Comparison of ENCODE assay signal across 1 cellular context in the genomic region with DNA sequence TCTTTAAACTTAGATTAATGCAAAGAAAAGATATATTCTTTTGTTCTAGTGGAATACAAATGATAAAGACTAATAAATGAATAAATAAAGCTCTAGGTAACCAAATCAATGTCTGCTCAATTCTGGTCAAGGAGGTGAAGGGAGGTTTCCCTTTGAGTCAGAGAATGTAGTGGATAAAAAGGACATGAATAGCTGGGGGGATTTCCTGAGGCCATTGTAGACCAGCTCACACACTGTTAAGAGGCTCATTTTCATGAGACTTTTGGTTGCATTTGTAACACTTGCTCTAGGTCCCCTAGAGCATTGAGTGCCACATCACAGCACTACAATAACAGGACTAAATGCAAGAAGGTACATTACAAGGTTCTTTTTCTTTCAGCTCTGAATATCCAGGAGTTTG.
TF ChIP-seq lines count a peak whose summit lies in the region.

No MANE protein-coding gene starts in this region.

TF ChIP-seq in GM12878, 131 proteins besides CTCF, POLR2A, EP300 and RAD21 (continued from another document and continues in another):
- TF ChIP-seq ESRRA (IDR thresholded peaks at IDR 0.05; ENCODE audit: low read length) (no peak), FOXM1 (IDR thresholded peaks at IDR 0.05; ENCODE audit: low read depth, low read length) (no peak), NFYA (IDR thresholded peaks at IDR 0.05; ENCODE audit: borderline replicate concordance, low read depth, low read length) (no peak), ASH2L (IDR thresholded peaks at IDR 0.05; ENCODE audit: borderline replicate concordance, low read depth) (no peak), IKZF2 (IDR thresholded peaks at IDR 0.05) (peak; percentile 19 to 35; a peak in 1 of 4 replicates), ATF7 (IDR thresholded peaks at IDR 0.05; ENCODE audit: low read depth) (no peak), EED (IDR thresholded peaks at IDR 0.05; ENCODE audit: low read depth) (no peak), EZH2 (IDR thresholded peaks at IDR 0.05; ENCODE audit: borderline replicate concordance, control insufficient read depth, low read depth, low read length) (no peak), HDAC2 (IDR thresholded peaks at IDR 0.05) (no peak), SP1 (IDR thresholded peaks at IDR 0.05; ENCODE audit: low read depth, low read length) (peak; percentile 22), CBFB (IDR thresholded peaks at IDR 0.05; ENCODE audit: low read depth) (no peak), EGR1 (IDR thresholded peaks at IDR 0.05; ENCODE audit: borderline replicate concordance in 1 of 2, low read depth in 2 of 2, low read length in 2 of 2) (no peak), RBBP5 (conservative IDR thresholded peaks at IDR 0.05) (no peak), KAT2A (conservative IDR thresholded peaks at IDR 0.05; ENCODE audit: control insufficient read depth, low read depth, low read length) (no peak), STAT3 (IDR thresholded peaks at IDR 0.05; ENCODE audit: low read depth, low read length) (no peak), ZNF217 (IDR thresholded peaks at IDR 0.05) (no peak), CEBPB (IDR thresholded peaks at IDR 0.05; ENCODE audit: borderline replicate concordance in 1 of 2, low read depth in 2 of 2, low read length in 2 of 2) (no peak), IKZF1 (conservative IDR thresholded peaks at IDR 0.05) (no peak; the same call in 1 of the 2 replicates), HCFC1 (IDR thresholded peaks at IDR 0.05; ENCODE audit: low read length) (no peak), MYB (IDR thresholded peaks at IDR 0.05; ENCODE audit: borderline replicate concordance, low read depth, low read length) (no peak), CREM (IDR thresholded peaks at IDR 0.05; ENCODE audit: low read depth) (0 out of 2 replicates have a peak, but pooled peaks have one; percentile 38), TARDBP (IDR thresholded peaks at IDR 0.05; ENCODE audit: borderline replicate concordance) (no peak), JUND (IDR thresholded peaks at IDR 0.05; ENCODE audit: low read depth, low read length) (peak; percentile 53; the same call in 1 of the 2 replicates), RB1 (IDR thresholded peaks at IDR 0.05; ENCODE audit: borderline replicate concordance) (no peak), SREBF2 (IDR thresholded peaks at IDR 0.05; ENCODE audit: low read length) (no peak), WRNIP1 (IDR thresholded peaks at IDR 0.05; ENCODE audit: borderline replicate concordance, low read depth, low read length) (no peak), ZNF207 (IDR thresholded peaks at IDR 0.05; ENCODE audit: borderline replicate concordance) (no peak)
- TF ChIP-seq, protein P1, sequence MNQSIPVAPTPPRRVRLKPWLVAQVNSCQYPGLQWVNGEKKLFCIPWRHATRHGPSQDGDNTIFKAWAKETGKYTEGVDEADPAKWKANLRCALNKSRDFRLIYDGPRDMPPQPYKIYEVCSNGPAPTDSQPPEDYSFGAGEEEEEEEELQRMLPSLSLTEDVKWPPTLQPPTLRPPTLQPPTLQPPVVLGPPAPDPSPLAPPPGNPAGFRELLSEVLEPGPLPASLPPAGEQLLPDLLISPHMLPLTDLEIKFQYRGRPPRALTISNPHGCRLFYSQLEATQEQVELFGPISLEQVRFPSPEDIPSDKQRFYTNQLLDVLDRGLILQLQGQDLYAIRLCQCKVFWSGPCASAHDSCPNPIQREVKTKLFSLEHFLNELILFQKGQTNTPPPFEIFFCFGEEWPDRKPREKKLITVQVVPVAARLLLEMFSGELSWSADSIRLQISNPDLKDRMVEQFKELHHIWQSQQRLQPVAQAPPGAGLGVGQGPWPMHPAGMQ (IDR thresholded peaks at IDR 0.05; ENCODE audit: borderline replicate concordance), result no peak
- TF ChIP-seq, protein P2, sequence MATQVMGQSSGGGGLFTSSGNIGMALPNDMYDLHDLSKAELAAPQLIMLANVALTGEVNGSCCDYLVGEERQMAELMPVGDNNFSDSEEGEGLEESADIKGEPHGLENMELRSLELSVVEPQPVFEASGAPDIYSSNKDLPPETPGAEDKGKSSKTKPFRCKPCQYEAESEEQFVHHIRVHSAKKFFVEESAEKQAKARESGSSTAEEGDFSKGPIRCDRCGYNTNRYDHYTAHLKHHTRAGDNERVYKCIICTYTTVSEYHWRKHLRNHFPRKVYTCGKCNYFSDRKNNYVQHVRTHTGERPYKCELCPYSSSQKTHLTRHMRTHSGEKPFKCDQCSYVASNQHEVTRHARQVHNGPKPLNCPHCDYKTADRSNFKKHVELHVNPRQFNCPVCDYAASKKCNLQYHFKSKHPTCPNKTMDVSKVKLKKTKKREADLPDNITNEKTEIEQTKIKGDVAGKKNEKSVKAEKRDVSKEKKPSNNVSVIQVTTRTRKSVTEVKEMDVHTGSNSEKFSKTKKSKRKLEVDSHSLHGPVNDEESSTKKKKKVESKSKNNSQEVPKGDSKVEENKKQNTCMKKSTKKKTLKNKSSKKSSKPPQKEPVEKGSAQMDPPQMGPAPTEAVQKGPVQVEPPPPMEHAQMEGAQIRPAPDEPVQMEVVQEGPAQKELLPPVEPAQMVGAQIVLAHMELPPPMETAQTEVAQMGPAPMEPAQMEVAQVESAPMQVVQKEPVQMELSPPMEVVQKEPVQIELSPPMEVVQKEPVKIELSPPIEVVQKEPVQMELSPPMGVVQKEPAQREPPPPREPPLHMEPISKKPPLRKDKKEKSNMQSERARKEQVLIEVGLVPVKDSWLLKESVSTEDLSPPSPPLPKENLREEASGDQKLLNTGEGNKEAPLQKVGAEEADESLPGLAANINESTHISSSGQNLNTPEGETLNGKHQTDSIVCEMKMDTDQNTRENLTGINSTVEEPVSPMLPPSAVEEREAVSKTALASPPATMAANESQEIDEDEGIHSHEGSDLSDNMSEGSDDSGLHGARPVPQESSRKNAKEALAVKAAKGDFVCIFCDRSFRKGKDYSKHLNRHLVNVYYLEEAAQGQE (IDR thresholded peaks at IDR 0.05; ENCODE audit: low read depth, low read length), result no peak
- TF ChIP-seq, protein P3, sequence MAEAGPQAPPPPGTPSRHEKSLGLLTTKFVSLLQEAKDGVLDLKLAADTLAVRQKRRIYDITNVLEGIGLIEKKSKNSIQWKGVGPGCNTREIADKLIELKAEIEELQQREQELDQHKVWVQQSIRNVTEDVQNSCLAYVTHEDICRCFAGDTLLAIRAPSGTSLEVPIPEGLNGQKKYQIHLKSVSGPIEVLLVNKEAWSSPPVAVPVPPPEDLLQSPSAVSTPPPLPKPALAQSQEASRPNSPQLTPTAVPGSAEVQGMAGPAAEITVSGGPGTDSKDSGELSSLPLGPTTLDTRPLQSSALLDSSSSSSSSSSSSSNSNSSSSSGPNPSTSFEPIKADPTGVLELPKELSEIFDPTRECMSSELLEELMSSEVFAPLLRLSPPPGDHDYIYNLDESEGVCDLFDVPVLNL (IDR thresholded peaks at IDR 0.05; ENCODE audit: low read depth, low read length), result no peak
- TF ChIP-seq, protein P4, sequence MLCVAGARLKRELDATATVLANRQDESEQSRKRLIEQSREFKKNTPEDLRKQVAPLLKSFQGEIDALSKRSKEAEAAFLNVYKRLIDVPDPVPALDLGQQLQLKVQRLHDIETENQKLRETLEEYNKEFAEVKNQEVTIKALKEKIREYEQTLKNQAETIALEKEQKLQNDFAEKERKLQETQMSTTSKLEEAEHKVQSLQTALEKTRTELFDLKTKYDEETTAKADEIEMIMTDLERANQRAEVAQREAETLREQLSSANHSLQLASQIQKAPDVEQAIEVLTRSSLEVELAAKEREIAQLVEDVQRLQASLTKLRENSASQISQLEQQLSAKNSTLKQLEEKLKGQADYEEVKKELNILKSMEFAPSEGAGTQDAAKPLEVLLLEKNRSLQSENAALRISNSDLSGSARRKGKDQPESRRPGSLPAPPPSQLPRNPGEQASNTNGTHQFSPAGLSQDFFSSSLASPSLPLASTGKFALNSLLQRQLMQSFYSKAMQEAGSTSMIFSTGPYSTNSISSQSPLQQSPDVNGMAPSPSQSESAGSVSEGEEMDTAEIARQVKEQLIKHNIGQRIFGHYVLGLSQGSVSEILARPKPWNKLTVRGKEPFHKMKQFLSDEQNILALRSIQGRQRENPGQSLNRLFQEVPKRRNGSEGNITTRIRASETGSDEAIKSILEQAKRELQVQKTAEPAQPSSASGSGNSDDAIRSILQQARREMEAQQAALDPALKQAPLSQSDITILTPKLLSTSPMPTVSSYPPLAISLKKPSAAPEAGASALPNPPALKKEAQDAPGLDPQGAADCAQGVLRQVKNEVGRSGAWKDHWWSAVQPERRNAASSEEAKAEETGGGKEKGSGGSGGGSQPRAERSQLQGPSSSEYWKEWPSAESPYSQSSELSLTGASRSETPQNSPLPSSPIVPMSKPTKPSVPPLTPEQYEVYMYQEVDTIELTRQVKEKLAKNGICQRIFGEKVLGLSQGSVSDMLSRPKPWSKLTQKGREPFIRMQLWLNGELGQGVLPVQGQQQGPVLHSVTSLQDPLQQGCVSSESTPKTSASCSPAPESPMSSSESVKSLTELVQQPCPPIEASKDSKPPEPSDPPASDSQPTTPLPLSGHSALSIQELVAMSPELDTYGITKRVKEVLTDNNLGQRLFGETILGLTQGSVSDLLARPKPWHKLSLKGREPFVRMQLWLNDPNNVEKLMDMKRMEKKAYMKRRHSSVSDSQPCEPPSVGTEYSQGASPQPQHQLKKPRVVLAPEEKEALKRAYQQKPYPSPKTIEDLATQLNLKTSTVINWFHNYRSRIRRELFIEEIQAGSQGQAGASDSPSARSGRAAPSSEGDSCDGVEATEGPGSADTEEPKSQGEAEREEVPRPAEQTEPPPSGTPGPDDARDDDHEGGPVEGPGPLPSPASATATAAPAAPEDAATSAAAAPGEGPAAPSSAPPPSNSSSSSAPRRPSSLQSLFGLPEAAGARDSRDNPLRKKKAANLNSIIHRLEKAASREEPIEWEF (IDR thresholded peaks at IDR 0.05; ENCODE audit: insufficient replicate concordance, low read depth, low read length), result no peak
- TF ChIP-seq, protein P5, sequence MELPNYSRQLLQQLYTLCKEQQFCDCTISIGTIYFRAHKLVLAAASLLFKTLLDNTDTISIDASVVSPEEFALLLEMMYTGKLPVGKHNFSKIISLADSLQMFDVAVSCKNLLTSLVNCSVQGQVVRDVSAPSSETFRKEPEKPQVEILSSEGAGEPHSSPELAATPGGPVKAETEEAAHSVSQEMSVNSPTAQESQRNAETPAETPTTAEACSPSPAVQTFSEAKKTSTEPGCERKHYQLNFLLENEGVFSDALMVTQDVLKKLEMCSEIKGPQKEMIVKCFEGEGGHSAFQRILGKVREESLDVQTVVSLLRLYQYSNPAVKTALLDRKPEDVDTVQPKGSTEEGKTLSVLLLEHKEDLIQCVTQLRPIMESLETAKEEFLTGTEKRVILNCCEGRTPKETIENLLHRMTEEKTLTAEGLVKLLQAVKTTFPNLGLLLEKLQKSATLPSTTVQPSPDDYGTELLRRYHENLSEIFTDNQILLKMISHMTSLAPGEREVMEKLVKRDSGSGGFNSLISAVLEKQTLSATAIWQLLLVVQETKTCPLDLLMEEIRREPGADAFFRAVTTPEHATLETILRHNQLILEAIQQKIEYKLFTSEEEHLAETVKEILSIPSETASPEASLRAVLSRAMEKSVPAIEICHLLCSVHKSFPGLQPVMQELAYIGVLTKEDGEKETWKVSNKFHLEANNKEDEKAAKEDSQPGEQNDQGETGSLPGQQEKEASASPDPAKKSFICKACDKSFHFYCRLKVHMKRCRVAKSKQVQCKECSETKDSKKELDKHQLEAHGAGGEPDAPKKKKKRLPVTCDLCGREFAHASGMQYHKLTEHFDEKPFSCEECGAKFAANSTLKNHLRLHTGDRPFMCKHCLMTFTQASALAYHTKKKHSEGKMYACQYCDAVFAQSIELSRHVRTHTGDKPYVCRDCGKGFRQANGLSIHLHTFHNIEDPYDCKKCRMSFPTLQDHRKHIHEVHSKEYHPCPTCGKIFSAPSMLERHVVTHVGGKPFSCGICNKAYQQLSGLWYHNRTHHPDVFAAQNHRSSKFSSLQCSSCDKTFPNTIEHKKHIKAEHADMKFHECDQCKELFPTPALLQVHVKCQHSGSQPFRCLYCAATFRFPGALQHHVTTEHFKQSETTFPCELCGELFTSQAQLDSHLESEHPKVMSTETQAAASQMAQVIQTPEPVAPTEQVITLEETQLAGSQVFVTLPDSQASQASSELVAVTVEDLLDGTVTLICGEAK (IDR thresholded peaks at IDR 0.05; ENCODE audit: borderline replicate concordance), result no peak
- TF ChIP-seq, protein P6, sequence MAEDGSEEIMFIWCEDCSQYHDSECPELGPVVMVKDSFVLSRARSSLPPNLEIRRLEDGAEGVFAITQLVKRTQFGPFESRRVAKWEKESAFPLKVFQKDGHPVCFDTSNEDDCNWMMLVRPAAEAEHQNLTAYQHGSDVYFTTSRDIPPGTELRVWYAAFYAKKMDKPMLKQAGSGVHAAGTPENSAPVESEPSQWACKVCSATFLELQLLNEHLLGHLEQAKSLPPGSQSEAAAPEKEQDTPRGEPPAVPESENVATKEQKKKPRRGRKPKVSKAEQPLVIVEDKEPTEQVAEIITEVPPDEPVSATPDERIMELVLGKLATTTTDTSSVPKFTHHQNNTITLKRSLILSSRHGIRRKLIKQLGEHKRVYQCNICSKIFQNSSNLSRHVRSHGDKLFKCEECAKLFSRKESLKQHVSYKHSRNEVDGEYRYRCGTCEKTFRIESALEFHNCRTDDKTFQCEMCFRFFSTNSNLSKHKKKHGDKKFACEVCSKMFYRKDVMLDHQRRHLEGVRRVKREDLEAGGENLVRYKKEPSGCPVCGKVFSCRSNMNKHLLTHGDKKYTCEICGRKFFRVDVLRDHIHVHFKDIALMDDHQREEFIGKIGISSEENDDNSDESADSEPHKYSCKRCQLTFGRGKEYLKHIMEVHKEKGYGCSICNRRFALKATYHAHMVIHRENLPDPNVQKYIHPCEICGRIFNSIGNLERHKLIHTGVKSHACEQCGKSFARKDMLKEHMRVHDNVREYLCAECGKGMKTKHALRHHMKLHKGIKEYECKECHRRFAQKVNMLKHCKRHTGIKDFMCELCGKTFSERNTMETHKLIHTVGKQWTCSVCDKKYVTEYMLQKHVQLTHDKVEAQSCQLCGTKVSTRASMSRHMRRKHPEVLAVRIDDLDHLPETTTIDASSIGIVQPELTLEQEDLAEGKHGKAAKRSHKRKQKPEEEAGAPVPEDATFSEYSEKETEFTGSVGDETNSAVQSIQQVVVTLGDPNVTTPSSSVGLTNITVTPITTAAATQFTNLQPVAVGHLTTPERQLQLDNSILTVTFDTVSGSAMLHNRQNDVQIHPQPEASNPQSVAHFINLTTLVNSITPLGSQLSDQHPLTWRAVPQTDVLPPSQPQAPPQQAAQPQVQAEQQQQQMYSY (CRISPR knock-in tag; IDR thresholded peaks at IDR 0.05), result no peak
- TF ChIP-seq, protein P7, sequence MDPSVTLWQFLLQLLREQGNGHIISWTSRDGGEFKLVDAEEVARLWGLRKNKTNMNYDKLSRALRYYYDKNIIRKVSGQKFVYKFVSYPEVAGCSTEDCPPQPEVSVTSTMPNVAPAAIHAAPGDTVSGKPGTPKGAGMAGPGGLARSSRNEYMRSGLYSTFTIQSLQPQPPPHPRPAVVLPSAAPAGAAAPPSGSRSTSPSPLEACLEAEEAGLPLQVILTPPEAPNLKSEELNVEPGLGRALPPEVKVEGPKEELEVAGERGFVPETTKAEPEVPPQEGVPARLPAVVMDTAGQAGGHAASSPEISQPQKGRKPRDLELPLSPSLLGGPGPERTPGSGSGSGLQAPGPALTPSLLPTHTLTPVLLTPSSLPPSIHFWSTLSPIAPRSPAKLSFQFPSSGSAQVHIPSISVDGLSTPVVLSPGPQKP (IDR thresholded peaks at IDR 0.05; ENCODE audit: low read depth, low read length), result no peak
